ENCODE assay signal across 31 cellular contexts in genomic region chr7:26723140-26723539, GRCh38.
DNase-seq lines count a peak whose midpoint lies in the region; FAIRE-seq and TF ChIP-seq lines count a peak whose summit lies in the region.
"Had no signal": no experiment of that assay in that cellular context is flagged by ENCODE, and none has a peak within 500 bp of the region (broad histone marks: within the 10 kb centered on the region; RNA-seq: fewer than 3 reads in every experiment).

No MANE protein-coding gene starts in this region.

- no peaks in the 10 kb centered on the region for H3K9me3 Mint-ChIP-seq in nephron
- H3K9me3 Mint-ChIP-seq: activated CD8-positive, alpha-beta T cell treated with anti-CD3 and anti-CD28 coated beads for 36 hours; activated naive CD4-positive, alpha-beta T cell treated with anti-CD3 and anti-CD28 coated beads for 36 hours; naive thymus-derived CD4-positive, alpha-beta T cell; T-helper 2 cell treated with Interferon-gamma antibody and Interleukin-4, amounts not matched to agents 5 μg/mL and 100 μg/mL, for 36 hours had no signal

- H2BK20ac ChIP-seq in H1 (ENCODE audit: low read length) = no peak overlapping the region

- no peak for TF ChIP-seq POLR2A in H1 (IDR thresholded peaks at IDR 0.05; ENCODE audit: control extremely low read depth in 1 of 2, low read depth in 2 of 2, low read length in 2 of 2)

- H2AFZ ChIP-seq in KMS-11 (ENCODE audit: low read depth) (0 out of 2 replicates have a peak overlapping the region, but pooled peaks have one; percentile 8), H1 (ENCODE audit: low read length) (no peak overlapping the region)
- H2AFZ ChIP-seq: parathyroid adenoma had no signal

- no peak overlapping the region for H4K5ac ChIP-seq in H1 (ENCODE audit: insufficient read length, low read depth, low read length)

- H3K27ac ChIP-seq in KMS-11 (peak overlapping the region; percentile 33), H1 (ENCODE audit: low read depth, low read length) (no peak overlapping the region)
- H3K27ac ChIP-seq: BLaER1 treated with 17β-estradiol and CSF1 and Interleukin-3, amounts not matched to agents 10 nM and 100 nM; dorsolateral prefrontal cortex; foreskin keratinocyte; parathyroid adenoma; right lobe of liver; SJSA1; vagina; WERI-Rb-1 had no signal

- no peak overlapping the region for H4K91ac ChIP-seq in H1 (replicated peaks; ENCODE audit: insufficient read length, low read length)

- no peak overlapping the region for H3K14ac ChIP-seq in H1 (ENCODE audit: insufficient read length)

- no peak overlapping the region for H2BK15ac ChIP-seq in H1 (ENCODE audit: low read length)

- TF ChIP-seq CTCF in GM12865 (IDR thresholded peaks at IDR 0.05; ENCODE audit: insufficient read depth, low read depth, low read length, missing control alignments) (no peak), KMS-11 (conservative IDR thresholded peaks at IDR 0.05; ENCODE audit: low read depth, low read length) (no peak), H1 (IDR thresholded peaks at IDR 0.05; ENCODE audit: control extremely low read depth in 1 of 3, insufficient read depth in 1 of 3, low read depth in 1 of 3, low read length in 3 of 3) (no peak), nephron (IDR thresholded peaks at IDR 0.05; ENCODE audit: unreplicated experiment in 3 of 3) (no peak)

- H3K18ac ChIP-seq in H1 (ENCODE audit: extremely low read depth, low read length) = no peak overlapping the region

- H3K4me1 Mint-ChIP-seq in nephron = peaks cover 28% of the 10 kb centered on the region
- H3K4me1 Mint-ChIP-seq: naive thymus-derived CD4-positive, alpha-beta T cell had no signal

- POLR2A ChIA-PET in H1 (lab: Charles Lee; ENCODE audit: partially characterized antibody) = interaction anchor here (1.2 kb wide), 1 partner anchor 15 kb away, joined by 3 read pairs; no protein-coding TSS in a partner anchor

- no peaks in the 10 kb centered on the region for H3K27me3 Mint-ChIP-seq in nephron (ENCODE audit: low read depth)
- H3K27me3 Mint-ChIP-seq: activated CD8-positive, alpha-beta T cell treated with anti-CD3 and anti-CD28 coated beads for 36 hours had no signal

- H3K9ac ChIP-seq in KMS-11 (no peak overlapping the region), H1 (replicated peaks in 1 of 4; ENCODE audit: extremely low read depth in 1 of 4, low read depth in 3 of 4, low read length in 3 of 4) (no peak overlapping the region)
- H3K9ac ChIP-seq: BLaER1 treated with 17β-estradiol and CSF1 and Interleukin-3, amounts not matched to agents 10 nM and 100 nM; parathyroid adenoma had no signal

- H3K4me3 Mint-ChIP-seq in nephron = no peak overlapping the region
- H3K4me3 Mint-ChIP-seq: activated CD8-positive, alpha-beta T cell treated with anti-CD3 and anti-CD28 coated beads for 36 hours; activated naive CD4-positive, alpha-beta T cell treated with anti-CD3 and anti-CD28 coated beads for 36 hours; naive thymus-derived CD4-positive, alpha-beta T cell; T-helper 2 cell treated with Interferon-gamma antibody and Interleukin-4, amounts not matched to agents 5 μg/mL and 100 μg/mL, for 36 hours had no signal

- H3K4me1 ChIP-seq in KMS-11 (ENCODE audit: low read depth, poor library complexity, severe bottlenecking) (peaks cover 23% of the 10 kb centered on the region), H1 (replicated peaks in 1 of 4; ENCODE audit: control insufficient read depth in 3 of 4, insufficient read depth in 4 of 4, low read length in 3 of 4) (no peaks in the 10 kb centered on the region)
- H3K4me1 ChIP-seq: foreskin keratinocyte, parathyroid adenoma, right lobe of liver, SJSA1, vagina had no signal

- peak; percentile 16 for DNase-seq in GM12865 (ENCODE audit: low read depth)
- DNase-seq in H1 (ENCODE audit: low read depth in 1 of 2, low spot score in 2 of 2) = peak in 1 of 2 experiments; percentile 50
- no peak for DNase-seq in SW480 (ENCODE audit: low spot score)
- DNase-seq in NCI-H226 = no peak
- no peak for DNase-seq in activated T-cell treated with anti-CD3 and anti-CD28 coated beads for 4 hours
- no peak for DNase-seq in GF-D8 (lab: John Stamatoyannopoulos, UW)
- DNase-seq: activated CD8-positive, alpha-beta T cell treated with anti-CD3 and anti-CD28 coated beads for 36 hours; activated naive CD4-positive, alpha-beta T cell treated with anti-CD3 and anti-CD28 coated beads for 36 hours; activated T-cell treated with anti-CD3 and anti-CD28 coated beads, Interleukin-2, amount 50 U/mL, for 1 hour; anterior cingulate cortex; caudate nucleus; dorsolateral prefrontal cortex; erythroblast; foreskin keratinocyte; hippocampal formation; naive thymus-derived CD4-positive, alpha-beta T cell; NCI-H1105; NCI-H2029 treated with DMSO at 0.1 percent for 48 hours; NCI-H524 treated with DMSO at 0.1 percent for 48 hours; right lobe of liver; stimulated activated CD4-positive, alpha-beta T cell treated with anti-CD3 and anti-CD28 coated beads, Interleukin-15, amount 100 ng/mL, for 24 hours; substantia nigra; WERI-Rb-1 had no signal

- CTCF ChIA-PET in H1 (lab: Charles Lee; ENCODE audit: partially characterized antibody) = interaction anchor here (0.6 kb wide), 1 partner anchor 55 kb away, joined by 3 read pairs; no protein-coding TSS in a partner anchor

- H2AK5ac ChIP-seq in H1 (ENCODE audit: low read depth, low read length) = no peak overlapping the region

- no peak for TF ChIP-seq RAD21 in H1 (IDR thresholded peaks at IDR 0.05 in 1 of 2, conservative IDR thresholded peaks at IDR 0.05 in 1 of 2; ENCODE audit: low read depth in 2 of 2, low read length in 2 of 2)

- no peak for TF ChIP-seq EP300 in H1 (IDR thresholded peaks at IDR 0.05; ENCODE audit: borderline replicate concordance in 1 of 2, low read depth in 2 of 2, low read length in 2 of 2)

- peak; percentile 88 for FAIRE-seq in H1 (lab: Jason Lieb, UNC)
- FAIRE-seq: keratinocyte had no signal

- H3K23me2 ChIP-seq in H1 (ENCODE audit: low read depth, low read length) = no peaks in the 10 kb centered on the region

- no peak overlapping the region for H3K4ac ChIP-seq in H1 (replicated peaks; ENCODE audit: insufficient read length, low read depth, low read length)

- H3K27me3 ChIP-seq in KMS-11 (ENCODE audit: insufficient read depth, low read depth) = no peaks in the 10 kb centered on the region
- no peaks in the 10 kb centered on the region for H3K27me3 ChIP-seq in H1 (replicated peaks in 1 of 4; ENCODE audit: control insufficient read depth in 3 of 4, extremely low read depth in 1 of 4, insufficient read depth in 3 of 4, low read length in 3 of 4)
- H3K27me3 ChIP-seq: BLaER1 treated with 17β-estradiol and CSF1 and Interleukin-3, amounts not matched to agents 10 nM and 100 nM; dorsolateral prefrontal cortex; foreskin keratinocyte; right lobe of liver; SJSA1; vagina had no signal

- H2BK120ac ChIP-seq in H1 (replicated peaks; ENCODE audit: low read depth, low read length) = no peak overlapping the region

- no peak overlapping the region for H3K4me3 ChIP-seq in GM12865 (ENCODE audit: low read depth, low read length)
- H3K4me3 ChIP-seq in KMS-11 (IDR thresholded peaks at IDR 0.05; ENCODE audit: insufficient read depth, low read depth, low read length) = no peak overlapping the region
- H3K4me3 ChIP-seq in H1 (ENCODE audit: extremely low read depth in 1 of 4, insufficient read depth in 2 of 4, low read depth in 3 of 4, low read length in 4 of 4) = no peak overlapping the region
- H3K4me3 ChIP-seq: BLaER1 treated with 17β-estradiol and CSF1 and Interleukin-3, amounts not matched to agents 10 nM and 100 nM; dorsolateral prefrontal cortex; right lobe of liver; SJSA1; vagina had no signal

- no peak overlapping the region for H3K56ac ChIP-seq in H1 (replicated peaks; ENCODE audit: insufficient read length, low read depth, low read length)

- no peak overlapping the region for H2BK12ac ChIP-seq in H1 (ENCODE audit: low read depth, low read length)

- no peak overlapping the region for H2BK5ac ChIP-seq in H1 (ENCODE audit: low read depth, low read length)

- no peak overlapping the region for H3K23ac ChIP-seq in H1 (ENCODE audit: insufficient read length)

- no peak overlapping the region for H4K8ac ChIP-seq in H1 (ENCODE audit: extremely low read depth, insufficient read depth, low read length)

- no peaks in the 10 kb centered on the region for H3K9me3 ChIP-seq in H1 (ENCODE audit: insufficient read depth in 2 of 2, low read depth in 1 of 2, low read length in 1 of 2)
- H3K9me3 ChIP-seq: BLaER1 treated with 17β-estradiol and CSF1 and Interleukin-3, amounts not matched to agents 10 nM and 100 nM; right lobe of liver; SJSA1; vagina had no signal

- H3K36me3 ChIP-seq in KMS-11 (ENCODE audit: insufficient read depth) (no peaks in the 10 kb centered on the region), H1 (ENCODE audit: control insufficient read depth in 2 of 4, insufficient read depth in 4 of 4, low read length in 3 of 4) (no peaks in the 10 kb centered on the region)
- H3K36me3 ChIP-seq: BLaER1 treated with 17β-estradiol and CSF1 and Interleukin-3, amounts not matched to agents 10 nM and 100 nM; right lobe of liver; SJSA1; vagina; WERI-Rb-1 had no signal

- H4K20me1 ChIP-seq in KMS-11 (ENCODE audit: insufficient read depth) (no peaks in the 10 kb centered on the region), H1 (replicated peaks in 1 of 2; ENCODE audit: control insufficient read depth in 1 of 2, insufficient read depth in 2 of 2, low read length in 2 of 2) (no peaks in the 10 kb centered on the region)
- H4K20me1 ChIP-seq: BLaER1 treated with 17β-estradiol and CSF1 and Interleukin-3, amounts not matched to agents 10 nM and 100 nM had no signal

- H3K79me2 ChIP-seq in KMS-11 (ENCODE audit: insufficient read depth, low read depth) = no peaks in the 10 kb centered on the region
- H3K79me2 ChIP-seq in H1 (ENCODE audit: control insufficient read depth in 1 of 2, insufficient read depth in 2 of 2, low read length in 2 of 2) = no peaks in the 10 kb centered on the region
- H3K79me2 ChIP-seq: parathyroid adenoma had no signal

- 54% methylated on average over 5 of the region's 5 CpGs; no CpG with 5 or more reads in 1 of the 2 experiments for WGBS in H1 (ENCODE audit: extremely low coverage in 1 of 2, insufficient coverage in 1 of 2, insufficient read length in 1 of 2, insufficient replicate concordance in 2 of 2, low coverage in 1 of 2, low lambda C conversion rate in 2 of 2, missing lambda C conversion rate in 1 of 2), 2 experiments

- H3K4me2 ChIP-seq in KMS-11 (peak overlapping the region; percentile 29), H1 (ENCODE audit: insufficient read depth in 1 of 2, low read depth in 2 of 2, low read length in 2 of 2) (no peak overlapping the region)

- H3K27ac Mint-ChIP-seq in nephron = peak overlapping the region in 2 of 3 experiments; percentile 28 to 62
- H3K27ac Mint-ChIP-seq: activated CD8-positive, alpha-beta T cell treated with anti-CD3 and anti-CD28 coated beads for 36 hours; activated naive CD4-positive, alpha-beta T cell treated with anti-CD3 and anti-CD28 coated beads for 36 hours; naive thymus-derived CD4-positive, alpha-beta T cell; T-helper 2 cell treated with Interferon-gamma antibody and Interleukin-4, amounts not matched to agents 5 μg/mL and 100 μg/mL, for 36 hours had no signal

- H3K36me3 Mint-ChIP-seq in nephron (ENCODE audit: low read depth) = peaks cover 4% of the 10 kb centered on the region
- H3K36me3 Mint-ChIP-seq: naive thymus-derived CD4-positive, alpha-beta T cell had no signal

- H3K79me1 ChIP-seq in H1 (ENCODE audit: low read depth, low read length) = no peaks in the 10 kb centered on the region

TF ChIP-seq in H1, 55 proteins besides CTCF, POLR2A, EP300 and RAD21 (continues in another document):
- TF ChIP-seq TCF12 (IDR thresholded peaks at IDR 0.05; ENCODE audit: low read depth, low read length) = peak; percentile 78; the same call in 1 of the 2 replicates
